Comparison of ENCODE assay signal across 1 cellular context in the genomic region with DNA sequence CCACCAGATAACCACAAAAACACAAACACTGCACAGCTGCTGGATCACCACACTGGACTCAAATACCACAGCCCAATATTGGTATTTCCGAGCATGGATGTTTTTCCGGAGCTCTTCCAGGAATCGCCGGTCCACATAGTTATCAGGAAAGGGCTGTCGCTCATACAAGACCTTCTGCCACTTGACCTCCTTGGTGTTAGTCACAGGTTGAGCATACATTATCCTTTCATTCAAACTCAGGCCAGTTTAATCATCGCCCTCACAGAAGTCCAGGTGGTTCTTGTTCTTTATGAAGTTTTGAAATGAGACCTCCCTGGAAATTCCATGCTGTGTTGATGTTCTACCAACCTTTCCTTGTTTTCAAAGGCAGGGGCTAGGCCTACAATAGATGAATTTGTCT.
TF ChIP-seq lines count a peak whose summit lies in the region.

No MANE protein-coding gene starts in this region.

TF ChIP-seq in HepG2, 621 proteins besides CTCF, POLR2A, EP300 and RAD21:
- TF ChIP-seq IRF2 (CRISPR knock-in tag; IDR thresholded peaks at IDR 0.05) = no peak
- TF ChIP-seq ZNF34 (CRISPR knock-in tag; IDR thresholded peaks at IDR 0.05; ENCODE audit: borderline replicate concordance) = no peak
- no peak for TF ChIP-seq TARDBP (CRISPR knock-in tag; IDR thresholded peaks at IDR 0.05)
- TF ChIP-seq TGIF2 (CRISPR knock-in tag; IDR thresholded peaks at IDR 0.05) = no peak
- no peak for TF ChIP-seq KLF11 (CRISPR knock-in tag; IDR thresholded peaks at IDR 0.05)
- TF ChIP-seq MED1 (CRISPR knock-in tag; IDR thresholded peaks at IDR 0.05) = no peak
- TF ChIP-seq MIER2 (CRISPR knock-in tag; IDR thresholded peaks at IDR 0.05) = no peak
- TF ChIP-seq ZNF564 (CRISPR knock-in tag; IDR thresholded peaks at IDR 0.05) = no peak
- TF ChIP-seq HNRNPK (IDR thresholded peaks at IDR 0.05; ENCODE audit: low read depth, low read length, poor library complexity, severe bottlenecking) = no peak
- no peak for TF ChIP-seq EED (CRISPR knock-in tag; IDR thresholded peaks at IDR 0.05)
- TF ChIP-seq MAZ (IDR thresholded peaks at IDR 0.05; ENCODE audit: borderline replicate concordance, low read depth, low read length) = no peak
- TF ChIP-seq MAZ (CRISPR knock-in tag; IDR thresholded peaks at IDR 0.05; ENCODE audit: low read depth) = no peak
- TF ChIP-seq, protein P1, sequence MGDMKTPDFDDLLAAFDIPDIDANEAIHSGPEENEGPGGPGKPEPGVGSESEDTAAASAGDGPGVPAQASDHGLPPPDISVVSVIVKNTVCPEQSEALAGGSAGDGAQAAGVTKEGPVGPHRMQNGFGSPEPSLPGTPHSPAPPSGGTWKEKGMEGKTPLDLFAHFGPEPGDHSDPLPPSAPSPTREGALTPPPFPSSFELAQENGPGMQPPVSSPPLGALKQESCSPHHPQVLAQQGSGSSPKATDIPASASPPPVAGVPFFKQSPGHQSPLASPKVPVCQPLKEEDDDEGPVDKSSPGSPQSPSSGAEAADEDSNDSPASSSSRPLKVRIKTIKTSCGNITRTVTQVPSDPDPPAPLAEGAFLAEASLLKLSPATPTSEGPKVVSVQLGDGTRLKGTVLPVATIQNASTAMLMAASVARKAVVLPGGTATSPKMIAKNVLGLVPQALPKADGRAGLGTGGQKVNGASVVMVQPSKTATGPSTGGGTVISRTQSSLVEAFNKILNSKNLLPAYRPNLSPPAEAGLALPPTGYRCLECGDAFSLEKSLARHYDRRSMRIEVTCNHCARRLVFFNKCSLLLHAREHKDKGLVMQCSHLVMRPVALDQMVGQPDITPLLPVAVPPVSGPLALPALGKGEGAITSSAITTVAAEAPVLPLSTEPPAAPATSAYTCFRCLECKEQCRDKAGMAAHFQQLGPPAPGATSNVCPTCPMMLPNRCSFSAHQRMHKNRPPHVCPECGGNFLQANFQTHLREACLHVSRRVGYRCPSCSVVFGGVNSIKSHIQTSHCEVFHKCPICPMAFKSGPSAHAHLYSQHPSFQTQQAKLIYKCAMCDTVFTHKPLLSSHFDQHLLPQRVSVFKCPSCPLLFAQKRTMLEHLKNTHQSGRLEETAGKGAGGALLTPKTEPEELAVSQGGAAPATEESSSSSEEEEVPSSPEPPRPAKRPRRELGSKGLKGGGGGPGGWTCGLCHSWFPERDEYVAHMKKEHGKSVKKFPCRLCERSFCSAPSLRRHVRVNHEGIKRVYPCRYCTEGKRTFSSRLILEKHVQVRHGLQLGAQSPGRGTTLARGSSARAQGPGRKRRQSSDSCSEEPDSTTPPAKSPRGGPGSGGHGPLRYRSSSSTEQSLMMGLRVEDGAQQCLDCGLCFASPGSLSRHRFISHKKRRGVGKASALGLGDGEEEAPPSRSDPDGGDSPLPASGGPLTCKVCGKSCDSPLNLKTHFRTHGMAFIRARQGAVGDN (CRISPR knock-in tag; IDR thresholded peaks at IDR 0.05) = no peak
- TF ChIP-seq ZNF501 (CRISPR knock-in tag; IDR thresholded peaks at IDR 0.05) = no peak
- TF ChIP-seq PPARG (CRISPR knock-in tag; conservative IDR thresholded peaks at IDR 0.05) = no peak
- no peak for TF ChIP-seq REXO4 (CRISPR knock-in tag; IDR thresholded peaks at IDR 0.05; ENCODE audit: borderline replicate concordance)
- TF ChIP-seq ZNF841 (CRISPR knock-in tag; IDR thresholded peaks at IDR 0.05; ENCODE audit: borderline replicate concordance) = no peak
- TF ChIP-seq RBAK (CRISPR knock-in tag; IDR thresholded peaks at IDR 0.05) = no peak
- no peak for TF ChIP-seq GABPA (IDR thresholded peaks at IDR 0.05; ENCODE audit: low read depth, low read length)
- TF ChIP-seq GABPA (CRISPR knock-in tag; IDR thresholded peaks at IDR 0.05; ENCODE audit: low read depth) = no peak
- TF ChIP-seq HDAC6 (IDR thresholded peaks at IDR 0.05; ENCODE audit: low read depth, low read length) = no peak
- TF ChIP-seq ZNF24 (IDR thresholded peaks at IDR 0.05) = no peak
TF ChIP-seq in HepG2: peak in this region for 0.
